In genomic region chr6:6891949-6892461, GRCh38 we compare ENCODE assay signal across 17 cellular contexts.
DNase-seq lines count a peak whose midpoint lies in the region; ATAC-seq and TF ChIP-seq lines count a peak whose summit lies in the region.
"Had no signal": no experiment of that assay in that cellular context is flagged by ENCODE, and none has a peak within 500 bp of the region (broad histone marks: within the 10 kb centered on the region; RNA-seq: fewer than 3 reads in every experiment).

No MANE protein-coding gene starts in this region.

- peak overlapping the region; percentile 3 for H3K27ac Mint-ChIP-seq in activated CD8-positive, alpha-beta T cell treated with anti-CD3 and anti-CD28 coated beads for 36 hours
- H3K27ac Mint-ChIP-seq in naive thymus-derived CD4-positive, alpha-beta T cell: peak overlapping the region in 2 of 9 donors; percentile 51 to 87
- H3K27ac Mint-ChIP-seq in neural progenitor cell: no peak overlapping the region
- H3K27ac Mint-ChIP-seq: activated B cell treated with CpG ODN at 0.5 μM for 24 hours had no signal

- H3K27me3 ChIP-seq in naive thymus-derived CD4-positive, alpha-beta T cell (ENCODE audit: control insufficient read depth in 2 of 2, insufficient read depth in 2 of 2, low read length in 2 of 2): no peaks in the 10 kb centered on the region
- no peaks in the 10 kb centered on the region for H3K27me3 ChIP-seq in neural progenitor cell
- H3K27me3 ChIP-seq: tibial nerve had no signal

- H3K9me3 ChIP-seq in naive thymus-derived CD4-positive, alpha-beta T cell (ENCODE audit: control insufficient read depth in 2 of 3, low read length in 3 of 3): no peaks in the 10 kb centered on the region
- H3K9me3 ChIP-seq in neural progenitor cell (ENCODE audit: low read depth): peaks cover 7% of the 10 kb centered on the region
- H3K9me3 ChIP-seq: tibial nerve had no signal

- POLR2A ChIA-PET in activated CD8-positive, alpha-beta T cell treated with anti-CD3 and anti-CD28 coated beads for 36 hours (lab: Charles Lee): no interaction called here
- POLR2A ChIA-PET in naive thymus-derived CD4-positive, alpha-beta T cell (lab: Charles Lee): no interaction called here

- no peaks in the 10 kb centered on the region for H3K9me3 Mint-ChIP-seq in activated CD8-positive, alpha-beta T cell treated with anti-CD3 and anti-CD28 coated beads for 36 hours
- no peaks in the 10 kb centered on the region for H3K9me3 Mint-ChIP-seq in naive thymus-derived CD4-positive, alpha-beta T cell
- no peaks in the 10 kb centered on the region for H3K9me3 Mint-ChIP-seq in neural progenitor cell
- H3K9me3 Mint-ChIP-seq: activated B cell treated with CpG ODN at 0.5 μM for 24 hours had no signal

- intact Hi-C loops in activated CD8-positive, alpha-beta T cell treated with anti-CD3 and anti-CD28 coated beads for 36 hours (cut with micrococcal nuclease): no loop called here
- intact Hi-C loops in naive thymus-derived CD4-positive, alpha-beta T cell (cut with micrococcal nuclease): no loop called here

- no peak overlapping the region for H3K9ac ChIP-seq in neural progenitor cell

- no peaks in the 10 kb centered on the region for H3K79me2 ChIP-seq in neural progenitor cell (ENCODE audit: low read depth)

- H4K20me1 ChIP-seq in neural progenitor cell (ENCODE audit: low read depth): no peaks in the 10 kb centered on the region

- H3K4me3 Mint-ChIP-seq in activated CD8-positive, alpha-beta T cell treated with anti-CD3 and anti-CD28 coated beads for 36 hours: no peak overlapping the region
- no peak overlapping the region for H3K4me3 Mint-ChIP-seq in naive thymus-derived CD4-positive, alpha-beta T cell
- H3K4me3 Mint-ChIP-seq in neural progenitor cell: no peak overlapping the region
- H3K4me3 Mint-ChIP-seq: activated B cell treated with CpG ODN at 0.5 μM for 24 hours, neural crest cell had no signal

- no peak for TF ChIP-seq CTCF in activated CD8-positive, alpha-beta T cell treated with anti-CD3 and anti-CD28 coated beads for 36 hours (IDR thresholded peaks at IDR 0.05)
- no peak for TF ChIP-seq CTCF in neural progenitor cell (IDR thresholded peaks at IDR 0.05)

- no peak overlapping the region for H3K27ac ChIP-seq in naive thymus-derived CD4-positive, alpha-beta T cell (ENCODE audit: low read depth, low read length)
- H3K27ac ChIP-seq in neural progenitor cell: no peak overlapping the region
- H3K27ac ChIP-seq: 22Rv1, SK-N-MC, tibial nerve had no signal

- DNase-seq in DMS153 (lab: John Stamatoyannopoulos, UW) (peak; percentile 20), DMS153 treated with DMSO at 0.1 percent for 48 hours (lab: John Stamatoyannopoulos, UW; ENCODE audit: unreplicated experiment) (no peak), HT1080 (ENCODE audit: low read depth) (peak; percentile 34), NCI-H526 (lab: John Stamatoyannopoulos, UW) (no peak), neural progenitor cell (ENCODE audit: low spot score) (no peak)
- no peak for DNase-seq in activated CD8-positive, alpha-beta T cell treated with anti-CD3 and anti-CD28 coated beads for 36 hours
- no peak for DNase-seq in naive thymus-derived CD4-positive, alpha-beta T cell
- DNase-seq: activated B cell treated with CpG ODN at 0.5 μM for 24 hours; Calu3; effector CD8-positive, alpha-beta T cell; head of caudate nucleus; NCI-H524 treated with DMSO at 0.1 percent for 48 hours had no signal

- H3K36me3 ChIP-seq in naive thymus-derived CD4-positive, alpha-beta T cell (ENCODE audit: control insufficient read depth in 2 of 3, insufficient read depth in 3 of 3, low read length in 3 of 3): no peaks in the 10 kb centered on the region
- no peaks in the 10 kb centered on the region for H3K36me3 ChIP-seq in neural progenitor cell
- H3K36me3 ChIP-seq: tibial nerve had no signal

- H3K4me3 ChIP-seq in naive thymus-derived CD4-positive, alpha-beta T cell (ENCODE audit: low read length): no peak overlapping the region
- no peak overlapping the region for H3K4me3 ChIP-seq in neural progenitor cell
- H3K4me3 ChIP-seq: SK-N-MC, tibial nerve had no signal

- no peaks in the 10 kb centered on the region for H3K36me3 Mint-ChIP-seq in activated CD8-positive, alpha-beta T cell treated with anti-CD3 and anti-CD28 coated beads for 36 hours (ENCODE audit: low read depth)
- H3K36me3 Mint-ChIP-seq in naive thymus-derived CD4-positive, alpha-beta T cell: no peaks in the 10 kb centered on the region
- H3K36me3 Mint-ChIP-seq in neural progenitor cell: no peaks in the 10 kb centered on the region

- H3F3A ChIP-seq in neural progenitor cell (ENCODE audit: low read depth): no peaks in the 10 kb centered on the region

- peak; percentile 10 for ATAC-seq in activated CD8-positive, alpha-beta T cell treated with anti-CD3 and anti-CD28 coated beads for 36 hours
- peak; percentile 60 for ATAC-seq in naive thymus-derived CD4-positive, alpha-beta T cell
- no peak for ATAC-seq in GM18505 (IDR thresholded peaks at IDR 0.05; ENCODE audit: unreplicated experiment)

- no peaks in the 10 kb centered on the region for H3K27me3 Mint-ChIP-seq in activated CD8-positive, alpha-beta T cell treated with anti-CD3 and anti-CD28 coated beads for 36 hours
- H3K27me3 Mint-ChIP-seq in naive thymus-derived CD4-positive, alpha-beta T cell: peaks cover 0 to 10% (median 0%) of the 10 kb centered on the region in 5 donors
- peaks cover 8% of the 10 kb centered on the region for H3K27me3 Mint-ChIP-seq in neural progenitor cell (ENCODE audit: insufficient read depth, low read depth)
- H3K27me3 Mint-ChIP-seq: activated B cell treated with CpG ODN at 0.5 μM for 24 hours had no signal

- CTCF ChIA-PET in activated CD8-positive, alpha-beta T cell treated with anti-CD3 and anti-CD28 coated beads for 36 hours (lab: Charles Lee): no interaction called here
- CTCF ChIA-PET in naive thymus-derived CD4-positive, alpha-beta T cell (lab: Charles Lee): no interaction called here

- no peak overlapping the region for H2AFZ ChIP-seq in neural progenitor cell (replicated peaks)

- no peaks in the 10 kb centered on the region for H3K4me1 ChIP-seq in naive thymus-derived CD4-positive, alpha-beta T cell (ENCODE audit: control insufficient read depth in 2 of 2, insufficient read depth in 2 of 2, low read length in 2 of 2)
- H3K4me1 ChIP-seq in neural progenitor cell: peaks cover 7% of the 10 kb centered on the region

- no peak for TF ChIP-seq POLR2A in GM18505 (IDR thresholded peaks at IDR 0.05; ENCODE audit: borderline replicate concordance, extremely low read depth, insufficient read depth, insufficient read length)

- peaks cover 2% of the 10 kb centered on the region for H3K4me1 Mint-ChIP-seq in activated CD8-positive, alpha-beta T cell treated with anti-CD3 and anti-CD28 coated beads for 36 hours (ENCODE audit: low read depth)
- peaks cover 0 to 6% (median 0%) of the 10 kb centered on the region in 7 donors for H3K4me1 Mint-ChIP-seq in naive thymus-derived CD4-positive, alpha-beta T cell
- peaks cover 3% of the 10 kb centered on the region for H3K4me1 Mint-ChIP-seq in neural progenitor cell
- H3K4me1 Mint-ChIP-seq: activated B cell treated with CpG ODN at 0.5 μM for 24 hours had no signal

- H3K4me2 ChIP-seq in neural progenitor cell: no peak overlapping the region

Comparison
In these comparisons a context has a peak if more than half of its experiments do, and no peak if none do; other contexts are left out.
1. DNase-seq: peak in DMS153 (single experiment) and HT1080 (single experiment); none in DMS153 treated with DMSO at 0.1 percent for 48 hours (single experiment), activated CD8-positive, alpha-beta T cell treated with anti-CD3 and anti-CD28 coated beads for 36 hours (single experiment), naive thymus-derived CD4-positive, alpha-beta T cell (0 of 9), NCI-H526 (0 of 2) and neural progenitor cell (single experiment).